In genomic region chr11:19953909-19954308, GRCh38 we compare ENCODE assay signal across 9 cellular contexts.
A peak's percentile ranks its signal among the peaks of the same experiment; 100 is the strongest.
DNase-seq lines count a peak whose midpoint lies in the region; ATAC-seq and TF ChIP-seq lines count a peak whose summit lies in the region.
"Had no signal": no experiment of that assay in that cellular context is flagged by ENCODE, and none has a peak within 500 bp of the region (broad histone marks: within the 10 kb centered on the region; RNA-seq: fewer than 3 reads in every experiment).

No MANE protein-coding gene starts in this region.

- H3K18ac ChIP-seq in IMR-90 (ENCODE audit: low read depth, low read length), result no peak overlapping the region

- H2BK15ac ChIP-seq in IMR-90 (ENCODE audit: low read depth, low read length), result no peak overlapping the region

- H3K9ac ChIP-seq in IMR-90 (ENCODE audit: low read depth, low read length) (no peak overlapping the region), stomach smooth muscle (ENCODE audit: low read length in 2 of 2) (no peak overlapping the region)

- H3K9me3 ChIP-seq in AG04450 (ENCODE audit: control insufficient read depth, insufficient read depth, low read length) (no peaks in the 10 kb centered on the region), IMR-90 (ENCODE audit: control insufficient read depth, insufficient read depth, low read length) (no peaks in the 10 kb centered on the region), right cardiac atrium (ENCODE audit: control insufficient read depth, low read length) (no peaks in the 10 kb centered on the region), stomach smooth muscle (ENCODE audit: control insufficient read depth in 2 of 2, low read length in 2 of 2) (no peaks in the 10 kb centered on the region)

- intact Hi-C loops in IMR-90 (cut with micrococcal nuclease), result no loop called here
- intact Hi-C loops in right cardiac atrium (cut with DNase I), result loop anchor here (5.0 to 10.0 kb wide), 5 partner anchors 101 to 178 kb away; no protein-coding TSS in a partner anchor

- no TSS peak for BruUV-seq in IMR-90 (replicated peaks; lab: Mats Ljungman, UMichigan)

- H3K4me2 ChIP-seq in IMR-90 (ENCODE audit: low read depth, low read length), result no peak overlapping the region

- H3K27ac ChIP-seq in AG04450 (ENCODE audit: low read depth, low read length) (peak overlapping the region; percentile 43), IMR-90 (ENCODE audit: insufficient read depth, low read length) (no peak overlapping the region), right cardiac atrium (ENCODE audit: low read length) (no peak overlapping the region), stomach smooth muscle (ENCODE audit: low read length) (peak overlapping the region; percentile 11)

- dilution Hi-C loops in IMR-90 (cut with HindIII; ENCODE audit: low sequenced_read_pairs, unreplicated experiment), result no loop called here

- H2AK5ac ChIP-seq in IMR-90 (ENCODE audit: low read depth, low read length), result no peak overlapping the region

- peaks cover 18 to 52% of the 10 kb centered on the region in 2 experiments for H3K79me1 ChIP-seq in IMR-90 (ENCODE audit: low read depth in 1 of 2, low read length in 2 of 2)

- H2BK20ac ChIP-seq in IMR-90 (ENCODE audit: low read depth, low read length), result no peak overlapping the region

- POLR2A ChIA-PET in AG04450 (lab: Yijun Ruan, JAX), result interaction anchor here (0.7 to 1.6 kb wide), 7 partner anchors 9 to 175 kb away, joined by 3 to 5 read pairs (median 3); no protein-coding TSS in a partner anchor
- POLR2A ChIA-PET in IMR-90 (lab: Charles Lee; ENCODE audit: unreplicated experiment), result interaction anchor here (0.5 kb wide), 1 partner anchor 24 kb away, joined by 3 read pairs; no protein-coding TSS in a partner anchor
- POLR2A ChIA-PET in WTC11 (lab: Charles Lee), result interaction anchor here (0.6 to 1.6 kb wide), 6 partner anchors 46 to 743 kb away, joined by 3 to 4 read pairs (median 4); no protein-coding TSS in a partner anchor
- POLR2A ChIA-PET in activated CD4-positive, alpha-beta T cell treated with anti-CD3 and anti-CD28 coated beads, Interleukin-2, amount 10 ng/mL, durations not matched to agents 7 days and 5 days (lab: Charles Lee), result no interaction called here

- no CpG with 5 or more reads among the region's 2 CpGs for WGBS in IMR-90 (ENCODE audit: extremely low coverage in 2 of 2, insufficient read length in 1 of 2), 2 experiments
- WGBS in right cardiac atrium, result 55% methylated on average over 2 of the region's 2 CpGs

- no peak overlapping the region for H4K8ac ChIP-seq in IMR-90 (ENCODE audit: low read depth in 2 of 2, low read length in 2 of 2)

- H3K4ac ChIP-seq in IMR-90 (ENCODE audit: low read depth, low read length), result no peak overlapping the region

- no peaks in the 10 kb centered on the region for H3K9me3 Mint-ChIP-seq in WTC11
- no peaks in the 10 kb centered on the region for H3K9me3 Mint-ChIP-seq in activated CD4-positive, alpha-beta T cell treated with anti-CD3 and anti-CD28 coated beads, Interleukin-2, amount 10 ng/mL, durations not matched to agents 7 days and 5 days
- H3K9me3 Mint-ChIP-seq: activated naive CD4-positive, alpha-beta T cell treated with anti-CD3 and anti-CD28 coated beads, Interleukin-2, amount 50 U/mL, for 24 hours had no signal

- peak; percentile 27; the same call in 1 of the 2 replicates for TF ChIP-seq POLR2A in IMR-90 (IDR thresholded peaks at IDR 0.05; ENCODE audit: low read depth, low read length)

- no peaks in the 10 kb centered on the region for H3K27me3 Mint-ChIP-seq in WTC11 (ENCODE audit: low read depth)
- peaks cover 15% of the 10 kb centered on the region for H3K27me3 Mint-ChIP-seq in activated CD4-positive, alpha-beta T cell treated with anti-CD3 and anti-CD28 coated beads, Interleukin-2, amount 10 ng/mL, durations not matched to agents 7 days and 5 days

- peaks cover 16% of the 10 kb centered on the region for H3K36me3 Mint-ChIP-seq in WTC11
- H3K36me3 Mint-ChIP-seq in activated CD4-positive, alpha-beta T cell treated with anti-CD3 and anti-CD28 coated beads, Interleukin-2, amount 10 ng/mL, durations not matched to agents 7 days and 5 days (ENCODE audit: low read depth), result no peaks in the 10 kb centered on the region
- H3K36me3 Mint-ChIP-seq: activated naive CD4-positive, alpha-beta T cell treated with anti-CD3 and anti-CD28 coated beads, Interleukin-2, amount 50 U/mL, for 24 hours had no signal

- H2AK9ac ChIP-seq in IMR-90 (replicated peaks; ENCODE audit: low read depth, low read length, poor library complexity), result no peak overlapping the region

- H2BK120ac ChIP-seq in IMR-90 (ENCODE audit: low read depth, low read length), result no peak overlapping the region

- H3K27me3 ChIP-seq in AG04450 (ENCODE audit: control insufficient read depth, insufficient read depth, low read length) (no peaks in the 10 kb centered on the region), IMR-90 (ENCODE audit: control insufficient read depth, insufficient read depth, low read length) (no peaks in the 10 kb centered on the region), right cardiac atrium (ENCODE audit: control insufficient read depth, insufficient read depth) (no peaks in the 10 kb centered on the region), stomach smooth muscle (ENCODE audit: control insufficient read depth in 1 of 2, insufficient read depth in 2 of 2, low read length in 2 of 2) (no peaks in the 10 kb centered on the region)

- ATAC-seq in IMR-90 (ENCODE audit: low read depth) (peak; percentile 74), WTC11 (peak; percentile 48), right cardiac atrium (peak; percentile 51 to 71), HG03045 (IDR thresholded peaks at IDR 0.05; ENCODE audit: unreplicated experiment) (no peak)

- H3K4me1 Mint-ChIP-seq in WTC11, result peaks cover 57% of the 10 kb centered on the region
- H3K4me1 Mint-ChIP-seq in activated CD4-positive, alpha-beta T cell treated with anti-CD3 and anti-CD28 coated beads, Interleukin-2, amount 10 ng/mL, durations not matched to agents 7 days and 5 days, result peaks cover 6% of the 10 kb centered on the region

- no peak overlapping the region for H4K91ac ChIP-seq in IMR-90 (ENCODE audit: insufficient read depth, low read depth, low read length)

- in situ Hi-C loops in IMR-90 (cut with MboI; ENCODE audit: low sequenced_read_pairs), result no loop called here

- H2AFZ ChIP-seq in IMR-90 (replicated peaks; ENCODE audit: low read length, poor library complexity), result no peak overlapping the region

- H3K9me1 ChIP-seq in IMR-90 (ENCODE audit: insufficient read depth, low read length), result peaks cover 17% of the 10 kb centered on the region; the same call in 1 of the 2 replicates

- H3K4me1 ChIP-seq in IMR-90 (ENCODE audit: control insufficient read depth, insufficient read depth, low read length), result peaks cover 15% of the 10 kb centered on the region
- peaks cover 7% of the 10 kb centered on the region for H3K4me1 ChIP-seq in right cardiac atrium (ENCODE audit: control insufficient read depth, insufficient read depth, low read length)
- H3K4me1 ChIP-seq in stomach smooth muscle (ENCODE audit: control insufficient read depth, insufficient read depth, low read length), result peaks cover 37% of the 10 kb centered on the region

- H3K36me3 ChIP-seq in IMR-90 (ENCODE audit: control insufficient read depth, insufficient read depth, low read length) (peaks cover 8% of the 10 kb centered on the region), stomach smooth muscle (ENCODE audit: control insufficient read depth in 2 of 2, insufficient read depth in 2 of 2, low read length in 2 of 2) (peaks cover 21 to 25% of the 10 kb centered on the region in 2 donors)

- no peak overlapping the region for H3K4me3 Mint-ChIP-seq in WTC11
- no peak overlapping the region for H3K4me3 Mint-ChIP-seq in activated CD4-positive, alpha-beta T cell treated with anti-CD3 and anti-CD28 coated beads, Interleukin-2, amount 10 ng/mL, durations not matched to agents 7 days and 5 days
- H3K4me3 Mint-ChIP-seq: activated naive CD4-positive, alpha-beta T cell treated with anti-CD3 and anti-CD28 coated beads, Interleukin-2, amount 50 U/mL, for 24 hours had no signal

- no peak overlapping the region for H3K56ac ChIP-seq in IMR-90 (ENCODE audit: extremely low read depth, insufficient read depth, low read length)

- TF ChIP-seq CTCF in AG04450 (IDR thresholded peaks at IDR 0.05; ENCODE audit: low read depth, low read length), result peak; percentile 85
- TF ChIP-seq CTCF in IMR-90 (conservative IDR thresholded peaks at IDR 0.05; ENCODE audit: low read depth, low read length), result peak; percentile 73
- no peak for TF ChIP-seq CTCF in WTC11 (IDR thresholded peaks at IDR 0.05)

- no peak overlapping the region for H3K4me3 ChIP-seq in AG04450 (ENCODE audit: low read depth, low read length)
- H3K4me3 ChIP-seq in IMR-90 (ENCODE audit: insufficient read depth, low read depth, low read length), result no peak overlapping the region
- H3K4me3 ChIP-seq in right cardiac atrium (ENCODE audit: low read length), result no peak overlapping the region
- H3K4me3 ChIP-seq in stomach smooth muscle (ENCODE audit: low read length in 2 of 2), result no peak overlapping the region

- H2BK5ac ChIP-seq in IMR-90 (ENCODE audit: low read depth, low read length, poor library complexity, severe bottlenecking), result peak overlapping the region; percentile 3

- H3K23ac ChIP-seq in IMR-90 (ENCODE audit: low read depth, low read length), result no peak overlapping the region

- DNase-seq in AG04450 (ENCODE audit: low read depth, low spot score) (peak; percentile 62), IMR-90 (peak; percentile 91), WTC11 (ENCODE audit: low spot score) (no peak), right cardiac atrium (no peak), T-helper 2 cell (no peak)
- DNase-seq in activated CD4-positive, alpha-beta T cell treated with anti-CD3 and anti-CD28 coated beads, Interleukin-2, amount 10 ng/mL, durations not matched to agents 7 days and 5 days, result no peak

- H3K27ac Mint-ChIP-seq in WTC11, result peak overlapping the region; percentile 96
- H3K27ac Mint-ChIP-seq in activated CD4-positive, alpha-beta T cell treated with anti-CD3 and anti-CD28 coated beads, Interleukin-2, amount 10 ng/mL, durations not matched to agents 7 days and 5 days, result no peak overlapping the region
- H3K27ac Mint-ChIP-seq: activated naive CD4-positive, alpha-beta T cell treated with anti-CD3 and anti-CD28 coated beads, Interleukin-2, amount 50 U/mL, for 24 hours had no signal

- H4K20me1 ChIP-seq in IMR-90 (ENCODE audit: insufficient read depth, low read length), result peaks cover 15% of the 10 kb centered on the region; the same call in 1 of the 2 replicates

- CTCF ChIA-PET in AG04450 (lab: Charles Lee) (interaction anchor here (0.6 to 6.7 kb wide), 37 partner anchors 9 to 481 kb away, joined by 3 to 108 read pairs (median 4); no protein-coding TSS in a partner anchor), IMR-90 (lab: Yijun Ruan, JAX) (interaction anchor here (0.6 to 3.7 kb wide), 12 partner anchors 9 to 398 kb away, joined by 3 to 23 read pairs (median 4); no protein-coding TSS in a partner anchor), WTC11 (lab: Charles Lee) (interaction anchor here (0.8 to 3.3 kb wide), 41 partner anchors 9 to 396 kb away, joined by 3 to 38 read pairs (median 5); no protein-coding TSS in a partner anchor)
- CTCF ChIA-PET in activated CD4-positive, alpha-beta T cell treated with anti-CD3 and anti-CD28 coated beads, Interleukin-2, amount 10 ng/mL, durations not matched to agents 7 days and 5 days (lab: Charles Lee), result interaction anchor here (1.5 kb wide), 1 partner anchor 27 kb away, joined by 5 read pairs; no protein-coding TSS in a partner anchor

- H4K5ac ChIP-seq in IMR-90 (ENCODE audit: low read depth, low read length), result no peak overlapping the region

- TF ChIP-seq RAD21 in IMR-90 (IDR thresholded peaks at IDR 0.05; ENCODE audit: low read length), result peak; percentile 59

- H3K14ac ChIP-seq in IMR-90 (replicated peaks; ENCODE audit: low read depth, low read length), result no peak overlapping the region

Comparison
In these comparisons a context has a peak if more than half of its experiments do, and no peak if none do; other contexts are left out.
1. DNase-seq: peak in AG04450 (single experiment) and IMR-90 (single experiment); none in WTC11 (single experiment), right cardiac atrium (0 of 3), activated CD4-positive, alpha-beta T cell treated with anti-CD3 and anti-CD28 coated beads, Interleukin-2, amount 10 ng/mL, durations not matched to agents 7 days and 5 days (single experiment) and T-helper 2 cell (0 of 5).
2. H3K27ac ChIP-seq: peak in AG04450 (single experiment) and stomach smooth muscle (single experiment); none in IMR-90 (single experiment) and right cardiac atrium (single experiment).